Comparison of ENCODE assay signal across 24 cellular contexts in genomic region chr10:47388879-47389278, GRCh38. TPM values are rescaled to one million over a fixed set of nuclear protein-coding genes. Genes with fewer than 3 reads are reported as not detected.
DNase-seq lines count a peak whose midpoint lies in the region; ATAC-seq, FAIRE-seq and TF ChIP-seq lines count a peak whose summit lies in the region.
"Had no signal": no experiment of that assay in that cellular context is flagged by ENCODE, and none has a peak within 500 bp of the region (broad histone marks: within the 10 kb centered on the region; RNA-seq: fewer than 3 reads in every experiment).

No MANE protein-coding gene starts in this region.

- TF ChIP-seq EP300 in H1 (IDR thresholded peaks at IDR 0.05; ENCODE audit: borderline replicate concordance in 1 of 2, low read depth in 2 of 2, low read length in 2 of 2), result no peak
- TF ChIP-seq EP300 in sigmoid colon (IDR thresholded peaks at IDR 0.05), result no peak

- H2BK120ac ChIP-seq in IMR-90 (ENCODE audit: low read depth, low read length) (no peak overlapping the region), H1 (replicated peaks; ENCODE audit: low read depth, low read length) (no peak overlapping the region)

- H3K9me1 ChIP-seq in IMR-90 (ENCODE audit: insufficient read depth, low read length), result no peaks in the 10 kb centered on the region; the same call in 1 of the 2 replicates

- H3K27ac ChIP-seq in IMR-90 (ENCODE audit: insufficient read depth, low read length) (no peak overlapping the region), H1 (ENCODE audit: low read depth, low read length) (no peak overlapping the region), sigmoid colon (no peak overlapping the region)
- H3K27ac ChIP-seq: 22Rv1, A549, BLaER1, GM23248 had no signal

- H2BK5ac ChIP-seq in IMR-90 (ENCODE audit: low read depth, low read length, poor library complexity, severe bottlenecking) (no peak overlapping the region), H1 (ENCODE audit: low read depth, low read length) (no peak overlapping the region)

- H2AK5ac ChIP-seq in IMR-90 (ENCODE audit: low read depth, low read length) (no peak overlapping the region), H1 (ENCODE audit: low read depth, low read length) (no peak overlapping the region)

- ATAC-seq in activated CD8-positive, alpha-beta memory T cell treated with anti-CD3 and anti-CD28 coated beads, Interleukin-2, amount 10 ng/mL, durations not matched to agents 7 days and 5 days, result no peak
- ATAC-seq in IMR-90 (ENCODE audit: low read depth) (no peak), HG02885 (IDR thresholded peaks at IDR 0.05; ENCODE audit: poor library complexity, unreplicated experiment) (no peak)
- ATAC-seq: A549; CD8-positive, alpha-beta T cell; HepG2 had no signal

- H2AFZ ChIP-seq in IMR-90 (replicated peaks; ENCODE audit: low read length, poor library complexity) (no peak overlapping the region), H1 (ENCODE audit: low read length) (no peak overlapping the region)
- H2AFZ ChIP-seq: GM23248 had no signal

- H3K14ac ChIP-seq in IMR-90 (replicated peaks; ENCODE audit: low read depth, low read length) (no peak overlapping the region), H1 (ENCODE audit: insufficient read length) (peak overlapping the region; percentile 97)

- no peaks in the 10 kb centered on the region for H3K79me2 ChIP-seq in H1 (ENCODE audit: control insufficient read depth in 1 of 2, insufficient read depth in 2 of 2, low read length in 2 of 2)

- no peaks in the 10 kb centered on the region for H4K20me1 ChIP-seq in IMR-90 (ENCODE audit: insufficient read depth, low read length)
- H4K20me1 ChIP-seq in H1 (replicated peaks in 1 of 2; ENCODE audit: control insufficient read depth in 1 of 2, insufficient read depth in 2 of 2, low read length in 2 of 2), result no peaks in the 10 kb centered on the region
- H4K20me1 ChIP-seq: BLaER1 had no signal

- in situ Hi-C loops in IMR-90 (cut with MboI; ENCODE audit: low sequenced_read_pairs), result loop anchor here (10.0 kb wide), 1 partner anchor 1284 kb away; no protein-coding TSS in a partner anchor

- TF ChIP-seq RAD21 in IMR-90 (IDR thresholded peaks at IDR 0.05; ENCODE audit: low read length) (no peak), H1 (IDR thresholded peaks at IDR 0.05 in 1 of 2, conservative IDR thresholded peaks at IDR 0.05 in 1 of 2; ENCODE audit: low read depth in 2 of 2, low read length in 2 of 2) (no peak)

- peaks cover 4% of the 10 kb centered on the region for H3K23me2 ChIP-seq in H1 (ENCODE audit: low read depth, low read length)

- no peak overlapping the region for H3K18ac ChIP-seq in IMR-90 (ENCODE audit: low read depth, low read length)
- no peak overlapping the region for H3K18ac ChIP-seq in H1 (ENCODE audit: extremely low read depth, low read length)

- POLR2A ChIA-PET in IMR-90 (lab: Charles Lee; ENCODE audit: unreplicated experiment), result no interaction called here
- POLR2A ChIA-PET in H1 (lab: Charles Lee; ENCODE audit: partially characterized antibody), result no interaction called here

- H2BK20ac ChIP-seq in IMR-90 (ENCODE audit: low read depth, low read length) (no peak overlapping the region), H1 (ENCODE audit: low read length) (no peak overlapping the region)

- no peak overlapping the region for H2BK12ac ChIP-seq in H1 (ENCODE audit: low read depth, low read length)

- intact Hi-C loops in IMR-90 (cut with micrococcal nuclease), result no loop called here
- intact Hi-C loops in sigmoid colon (cut with DNase I), result no loop called here

- DNase-seq in activated CD8-positive, alpha-beta memory T cell treated with anti-CD3 and anti-CD28 coated beads, Interleukin-2, amount 10 ng/mL, durations not matched to agents 7 days and 5 days, result peak; percentile 5
- DNase-seq in activated CD8-positive, alpha-beta memory T cell treated with anti-CD3 and anti-CD28 coated beads, Interleukin-2, amount 50 U/mL, for 48 hours, result no peak
- DNase-seq in IMR-90, result no peak
- no peak for DNase-seq in H1 (ENCODE audit: low read depth in 1 of 2, low spot score in 2 of 2)
- peak; percentile 14 for DNase-seq in sigmoid colon
- DNase-seq in COLO668 (lab: John Stamatoyannopoulos, UW; ENCODE audit: unreplicated experiment), result no peak
- no peak for DNase-seq in amniotic stem cell (lab: John Stamatoyannopoulos, UW)
- DNase-seq: COR-L47, DMS 273 treated with DMSO at 0.1 percent for 48 hours, DMS53, DND-41, EL, GM23248 had no signal

- H4K91ac ChIP-seq in IMR-90 (ENCODE audit: insufficient read depth, low read depth, low read length) (no peak overlapping the region), H1 (replicated peaks; ENCODE audit: insufficient read length, low read length) (no peak overlapping the region)

- H4K5ac ChIP-seq in IMR-90 (ENCODE audit: low read depth, low read length) (no peak overlapping the region), H1 (ENCODE audit: insufficient read length, low read depth, low read length) (no peak overlapping the region)

- H4K8ac ChIP-seq in IMR-90 (ENCODE audit: low read depth in 2 of 2, low read length in 2 of 2) (no peak overlapping the region), H1 (ENCODE audit: extremely low read depth, insufficient read depth, low read length) (0 out of 2 replicates have a peak overlapping the region, but pooled peaks have one; percentile 51)

- H3K23ac ChIP-seq in IMR-90 (ENCODE audit: low read depth, low read length), result no peak overlapping the region
- no peak overlapping the region for H3K23ac ChIP-seq in H1 (ENCODE audit: insufficient read length)

- BruUV-seq in IMR-90 (replicated peaks; lab: Mats Ljungman, UMichigan), result no TSS peak

- CTCF ChIA-PET in activated CD8-positive, alpha-beta memory T cell treated with anti-CD3 and anti-CD28 coated beads, Interleukin-2, amount 10 ng/mL, durations not matched to agents 7 days and 5 days (lab: Charles Lee), result no interaction called here
- CTCF ChIA-PET in IMR-90 (lab: Yijun Ruan, JAX), result no interaction called here
- CTCF ChIA-PET in H1 (lab: Charles Lee; ENCODE audit: partially characterized antibody), result no interaction called here

- TF ChIP-seq CTCF in IMR-90 (conservative IDR thresholded peaks at IDR 0.05; ENCODE audit: low read depth, low read length), result no peak
- TF ChIP-seq CTCF in H1 (IDR thresholded peaks at IDR 0.05; ENCODE audit: control extremely low read depth in 1 of 3, insufficient read depth in 1 of 3, low read depth in 1 of 3, low read length in 3 of 3), result no peak
- no peak for TF ChIP-seq CTCF in sigmoid colon (IDR thresholded peaks at IDR 0.05)

- no peak overlapping the region for H3K4me3 Mint-ChIP-seq in activated CD8-positive, alpha-beta memory T cell treated with anti-CD3 and anti-CD28 coated beads, Interleukin-2, amount 10 ng/mL, durations not matched to agents 7 days and 5 days
- H3K4me3 Mint-ChIP-seq: CD14-positive monocyte; CD8-positive, alpha-beta T cell had no signal

- H3K27me3 ChIP-seq in IMR-90 (ENCODE audit: control insufficient read depth, insufficient read depth, low read length) (peaks cover 20% of the 10 kb centered on the region), H1 (replicated peaks in 1 of 4; ENCODE audit: control insufficient read depth in 3 of 4, extremely low read depth in 1 of 4, insufficient read depth in 3 of 4, low read length in 3 of 4) (peaks cover 0 to 2% (median 1%) of the 10 kb centered on the region in 4 experiments; a peak in 1 of 7 replicates), sigmoid colon (no peaks in the 10 kb centered on the region)
- H3K27me3 ChIP-seq: BLaER1 had no signal

- no peak for FAIRE-seq in H1 (lab: Jason Lieb, UNC)
- FAIRE-seq: A549, GM12891, GM19239, H54, HepG2 had no signal

- no CpG with 5 or more reads among the region's 4 CpGs for WGBS in IMR-90 (ENCODE audit: extremely low coverage in 2 of 2, insufficient read length in 1 of 2), 2 experiments
- WGBS in H1 (ENCODE audit: extremely low coverage in 1 of 2, insufficient coverage in 1 of 2, insufficient read length in 1 of 2, insufficient replicate concordance in 2 of 2, low coverage in 1 of 2, low lambda C conversion rate in 2 of 2, missing lambda C conversion rate in 1 of 2), 2 experiments, result 89% methylated on average over 4 of the region's 4 CpGs; no CpG with 5 or more reads in 1 of the 2 experiments
- WGBS in sigmoid colon, 2 donors, result 91 to 94% methylated on average over 4 of the region's 4 CpGs

- H3K27ac Mint-ChIP-seq in activated CD8-positive, alpha-beta memory T cell treated with anti-CD3 and anti-CD28 coated beads, Interleukin-2, amount 10 ng/mL, durations not matched to agents 7 days and 5 days, result no peak overlapping the region
- H3K27ac Mint-ChIP-seq: CD8-positive, alpha-beta T cell had no signal

- H3K4me1 ChIP-seq in IMR-90 (ENCODE audit: control insufficient read depth, insufficient read depth, low read length) (peaks cover 2% of the 10 kb centered on the region; the same call in 1 of the 2 replicates), H1 (replicated peaks in 1 of 4; ENCODE audit: control insufficient read depth in 3 of 4, insufficient read depth in 4 of 4, low read length in 3 of 4) (no peaks in the 10 kb centered on the region), sigmoid colon (peaks cover 0 to 3% (median 3%) of the 10 kb centered on the region in 4 donors)

- peaks cover 14% of the 10 kb centered on the region for H3K9me3 Mint-ChIP-seq in activated CD8-positive, alpha-beta memory T cell treated with anti-CD3 and anti-CD28 coated beads, Interleukin-2, amount 10 ng/mL, durations not matched to agents 7 days and 5 days (ENCODE audit: low read depth)
- H3K9me3 Mint-ChIP-seq: CD8-positive, alpha-beta T cell had no signal

- H3K4me2 ChIP-seq in IMR-90 (ENCODE audit: low read depth, low read length) (no peak overlapping the region), H1 (ENCODE audit: insufficient read depth in 1 of 2, low read depth in 2 of 2, low read length in 2 of 2) (no peak overlapping the region)
- H3K4me2 ChIP-seq: A549, BLaER1 had no signal

- peaks cover 4% of the 10 kb centered on the region for H3K4me1 Mint-ChIP-seq in activated CD8-positive, alpha-beta memory T cell treated with anti-CD3 and anti-CD28 coated beads, Interleukin-2, amount 10 ng/mL, durations not matched to agents 7 days and 5 days

- TF ChIP-seq POLR2A in IMR-90 (IDR thresholded peaks at IDR 0.05; ENCODE audit: low read depth, low read length) (no peak), H1 (IDR thresholded peaks at IDR 0.05; ENCODE audit: control extremely low read depth in 1 of 2, low read depth in 2 of 2, low read length in 2 of 2) (no peak), sigmoid colon (IDR thresholded peaks at IDR 0.05) (no peak)

- peak overlapping the region; percentile 28 for H2AK9ac ChIP-seq in IMR-90 (replicated peaks; ENCODE audit: low read depth, low read length, poor library complexity)

- dilution Hi-C loops in IMR-90 (cut with HindIII; ENCODE audit: low sequenced_read_pairs, unreplicated experiment), result no loop called here

- H2BK15ac ChIP-seq in IMR-90 (ENCODE audit: low read depth, low read length) (no peak overlapping the region), H1 (ENCODE audit: low read length) (no peak overlapping the region)

- peaks cover 9% of the 10 kb centered on the region for H3K36me3 Mint-ChIP-seq in activated CD8-positive, alpha-beta memory T cell treated with anti-CD3 and anti-CD28 coated beads, Interleukin-2, amount 10 ng/mL, durations not matched to agents 7 days and 5 days

- H3K56ac ChIP-seq in IMR-90 (ENCODE audit: extremely low read depth, insufficient read depth, low read length) (no peak overlapping the region), H1 (replicated peaks; ENCODE audit: insufficient read length, low read depth, low read length) (no peak overlapping the region)

- no peaks in the 10 kb centered on the region; the same call in none of the 2 replicates for H3K9me3 ChIP-seq in IMR-90 (ENCODE audit: control insufficient read depth, insufficient read depth, low read length)
- no peaks in the 10 kb centered on the region for H3K9me3 ChIP-seq in H1 (ENCODE audit: insufficient read depth in 2 of 2, low read depth in 1 of 2, low read length in 1 of 2)
- no peaks in the 10 kb centered on the region for H3K9me3 ChIP-seq in sigmoid colon
- H3K9me3 ChIP-seq: A549 had no signal

- H3K36me3 ChIP-seq in IMR-90 (ENCODE audit: control insufficient read depth, insufficient read depth, low read length) (no peaks in the 10 kb centered on the region), H1 (ENCODE audit: control insufficient read depth in 2 of 4, insufficient read depth in 4 of 4, low read length in 3 of 4) (no peaks in the 10 kb centered on the region), sigmoid colon (no peaks in the 10 kb centered on the region)
- H3K36me3 ChIP-seq: BLaER1 had no signal

- no peak overlapping the region for H3K4ac ChIP-seq in IMR-90 (ENCODE audit: low read depth, low read length)
- H3K4ac ChIP-seq in H1 (replicated peaks; ENCODE audit: insufficient read length, low read depth, low read length), result no peak overlapping the region

- H3K4me3 ChIP-seq in IMR-90 (ENCODE audit: insufficient read depth, low read depth, low read length) (no peak overlapping the region), H1 (ENCODE audit: extremely low read depth in 1 of 4, insufficient read depth in 2 of 4, low read depth in 3 of 4, low read length in 4 of 4) (no peak overlapping the region), sigmoid colon (no peak overlapping the region)
- H3K4me3 ChIP-seq: A549, BLaER1, GM23248 had no signal

- H3K27me3 Mint-ChIP-seq in activated CD8-positive, alpha-beta memory T cell treated with anti-CD3 and anti-CD28 coated beads, Interleukin-2, amount 10 ng/mL, durations not matched to agents 7 days and 5 days, result peaks cover 52% of the 10 kb centered on the region

- H3K79me1 ChIP-seq in IMR-90 (ENCODE audit: low read depth in 1 of 2, low read length in 2 of 2), result no peaks in the 10 kb centered on the region
- H3K79me1 ChIP-seq in H1 (ENCODE audit: low read depth, low read length), result no peaks in the 10 kb centered on the region

- no peak overlapping the region for H3K9ac ChIP-seq in IMR-90 (ENCODE audit: low read depth, low read length)
- no peak overlapping the region for H3K9ac ChIP-seq in H1 (replicated peaks in 1 of 4; ENCODE audit: extremely low read depth in 1 of 4, low read depth in 3 of 4, low read length in 3 of 4)
- H3K9ac ChIP-seq: BLaER1, GM23248 had no signal

RNA-seq across cellular contexts. Expression of gene ZNF488, which starts 4.8 kb away (rescaled TPM):
- under 1 TPM in 1 of 2 experiments, not detected in 1; 0.12 TPM for total RNA-seq in activated CD8-positive, alpha-beta memory T cell treated with anti-CD3 and anti-CD28 coated beads, Interleukin-2, amount 10 ng/mL, durations not matched to agents 7 days and 5 days
- total RNA-seq in IMR-90 (2012; rRNA removed), result under 0.01 TPM in 2 replicates
- polyA plus RNA-seq in IMR-90 (2012; rRNA removed), result 0.14 TPM in 2 replicates
- polyA plus RNA-seq in IMR-90 (2012; cell fraction: cytosol; rRNA removed), result 0.11 and 0.22 TPM in 2 replicates
- 0.07 and 0.10 TPM in 2 replicates for polyA plus RNA-seq in IMR-90 (2012; cell fraction: nucleus; rRNA removed; ENCODE audit: low replicate concordance)
- 7.7 and 7.9 TPM in 2 replicates for total RNA-seq in H1 (2021; fragmentation: NEBNext Ultra II Directional; extraction: Animal tissue kit (Norgen Biotek cat#: 25700))
- 9.6 and 11.4 TPM in 2 replicates for polyA plus RNA-seq in H1 (2011; rRNA removed)
- polyA plus RNA-seq in H1 (2011; cell fraction: cytosol; rRNA removed), result 6.7 TPM
- polyA plus RNA-seq in H1 (2011; cell fraction: nucleus; rRNA removed), result 8.6 TPM
- polyA plus RNA-seq in H1 (2012, experiment 1 of 2), result 7.5 to 8.5 TPM (median 8.1 TPM) in 4 replicates
- polyA plus RNA-seq in H1 (2012, experiment 2 of 2), result 8.3 TPM
- 4.2 TPM for polyA plus RNA-seq in H1 (2013, experiment 1 of 2)
- polyA plus RNA-seq in H1 (2013, experiment 2 of 2), result 4.4 TPM
- polyA minus RNA-seq in H1 (2011; rRNA and poly(A)+ RNA removed), result 12.5 and 12.9 TPM in 2 replicates
- polyA minus RNA-seq in H1 (2011; cell fraction: cytosol; rRNA and poly(A)+ RNA removed), result 4.0 TPM
- polyA minus RNA-seq in H1 (2011; cell fraction: nucleus; rRNA and poly(A)+ RNA removed), result 8.1 TPM
- total RNA-seq in sigmoid colon, result under 1 TPM in 1 of 4 donors, not detected in 3; 0.16 TPM
- under 1 TPM; 0.60 to 0.82 (median 0.69) TPM for polyA plus RNA-seq in sigmoid colon
- total RNA-seq: CD8-positive, alpha-beta T cell; G401; GM23248 had no signal
- polyA plus RNA-seq: CD14-positive monocyte had no signal

RNA-seq across cellular contexts. Expression of gene RBP3, which starts 40.7 kb away (rescaled TPM):
- not detected for total RNA-seq in activated CD8-positive, alpha-beta memory T cell treated with anti-CD3 and anti-CD28 coated beads, Interleukin-2, amount 10 ng/mL, durations not matched to agents 7 days and 5 days
- total RNA-seq in IMR-90 (2012; rRNA removed), result not detected in 2 replicates
- not detected in 2 replicates for polyA plus RNA-seq in IMR-90 (2012; rRNA removed)
- not detected in 2 replicates for polyA plus RNA-seq in IMR-90 (2012; cell fraction: cytosol; rRNA removed)
- not detected in 2 replicates for polyA plus RNA-seq in IMR-90 (2012; cell fraction: nucleus; rRNA removed; ENCODE audit: low replicate concordance)
- not detected in 2 replicates for total RNA-seq in H1 (2021; fragmentation: NEBNext Ultra II Directional; extraction: Animal tissue kit (Norgen Biotek cat#: 25700))
- polyA plus RNA-seq in H1 (2011; rRNA removed), result not detected in 2 replicates
- not detected for polyA plus RNA-seq in H1 (2011; cell fraction: cytosol; rRNA removed)
- not detected for polyA plus RNA-seq in H1 (2011; cell fraction: nucleus; rRNA removed)
- polyA plus RNA-seq in H1 (2012, experiment 1 of 2), result 0.05 to 0.07 TPM (median 0.07 TPM) in 3 of 4 replicates, not detected in the other
- polyA plus RNA-seq in H1 (2012, experiment 2 of 2), result not detected
- polyA plus RNA-seq in H1 (2013, experiment 1 of 2), result not detected
- not detected for polyA plus RNA-seq in H1 (2013, experiment 2 of 2)
- not detected in 2 replicates for polyA minus RNA-seq in H1 (2011; rRNA and poly(A)+ RNA removed)
- polyA minus RNA-seq in H1 (2011; cell fraction: cytosol; rRNA and poly(A)+ RNA removed), result not detected
- not detected for polyA minus RNA-seq in H1 (2011; cell fraction: nucleus; rRNA and poly(A)+ RNA removed)
- total RNA-seq in sigmoid colon, result not detected
- polyA plus RNA-seq in sigmoid colon, result not detected
- total RNA-seq: CD8-positive, alpha-beta T cell; G401; GM23248; HepG2 had no signal
- polyA plus RNA-seq: A549, CD14-positive monocyte, GM23248, HepG2 had no signal

Comparison
In these comparisons a context has a peak if more than half of its experiments do, and no peak if none do; other contexts are left out.
1. DNase-seq: peak in activated CD8-positive, alpha-beta memory T cell treated with anti-CD3 and anti-CD28 coated beads, Interleukin-2, amount 10 ng/mL, durations not matched to agents 7 days and 5 days (single experiment) and sigmoid colon (single experiment); none in activated CD8-positive, alpha-beta memory T cell treated with anti-CD3 and anti-CD28 coated beads, Interleukin-2, amount 50 U/mL, for 48 hours (single experiment), IMR-90 (single experiment), H1 (0 of 2), COLO668 (single experiment) and amniotic stem cell (single experiment).